In the genomic region with DNA sequence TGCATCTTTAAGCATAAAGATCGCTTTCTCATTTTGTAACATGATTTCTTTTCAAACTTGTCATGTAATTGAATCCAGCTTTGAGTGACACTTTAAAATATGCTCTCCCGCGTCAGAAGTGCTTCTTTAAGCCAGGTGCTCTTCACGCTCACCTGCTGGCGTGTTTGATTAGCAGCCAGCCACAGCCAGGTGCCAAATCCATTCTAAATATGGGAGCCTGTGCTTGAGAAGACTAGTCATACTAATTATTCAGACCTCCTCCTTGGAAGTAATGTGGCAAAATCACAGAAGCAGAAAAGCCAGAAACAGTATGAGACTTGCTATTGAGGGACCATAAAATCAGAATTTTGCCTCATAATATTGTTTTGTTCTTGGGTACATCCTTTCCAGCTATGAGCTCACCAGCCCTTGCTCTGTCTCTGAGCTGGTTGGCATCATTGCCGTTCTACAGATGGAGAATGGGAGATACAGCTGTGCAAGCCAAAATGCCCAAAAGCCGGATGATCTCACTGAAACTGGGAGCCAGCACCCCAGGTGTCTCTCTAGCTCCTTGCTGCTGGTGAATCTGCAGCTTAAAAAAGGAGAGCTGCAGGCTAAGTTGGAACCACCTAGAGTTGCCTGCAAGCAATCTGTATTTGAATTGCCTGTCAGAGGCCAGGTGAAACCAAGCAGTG, we compare ENCODE assay signal across 17 cellular contexts.
DNase-seq lines count a peak whose midpoint lies in the region; ATAC-seq lines count a peak whose summit lies in the region.
"Had no signal": no experiment of that assay in that cellular context is flagged by ENCODE, and none has a peak within 500 bp of the region (broad histone marks: within the 10 kb centered on the region; RNA-seq: fewer than 3 reads in every experiment).

No MANE protein-coding gene starts in this region.

- peaks cover 16 to 19% of the 10 kb centered on the region in 2 donors for H3K27me3 Mint-ChIP-seq in T-cell

- H3K9me3 Mint-ChIP-seq in T-cell: no peaks in the 10 kb centered on the region
- H3K9me3 Mint-ChIP-seq: activated CD4-positive, alpha-beta T cell treated with anti-CD3 and anti-CD28 coated beads, Interleukin-2, amount 10 ng/mL, durations not matched to agents 7 days and 5 days; CD14-positive monocyte; central memory CD8-positive, alpha-beta T cell; neural crest cell had no signal

- POLR2A ChIA-PET in T-cell (lab: Charles Lee): no interaction called here

- ATAC-seq in T-cell (replicated peaks in 1 of 4): no peak

- CTCF ChIA-PET in T-cell (lab: Charles Lee): no interaction called here

- no peak overlapping the region for H3K4me3 Mint-ChIP-seq in T-cell
- H3K4me3 Mint-ChIP-seq: activated CD4-positive, alpha-beta T cell treated with anti-CD3 and anti-CD28 coated beads, Interleukin-2, amount 10 ng/mL, durations not matched to agents 7 days and 5 days; CD14-positive monocyte; central memory CD8-positive, alpha-beta T cell; neural crest cell had no signal

- H3K36me3 Mint-ChIP-seq in T-cell: no peaks in the 10 kb centered on the region
- H3K36me3 Mint-ChIP-seq: CD14-positive monocyte had no signal

- DNase-seq in NCI-H1092 (lab: John Stamatoyannopoulos, UW) (peak; percentile 75), NCI-H345 (lab: John Stamatoyannopoulos, UW) (peak; percentile 89), cerebellar nuclear complex (lab: John Stamatoyannopoulos, UW) (peak; percentile 66 to 79), renal cortical epithelial cell (ENCODE audit: low read depth) (peak; percentile 45), GM19238 (ENCODE audit: insufficient read length, low spot score) (no peak), HPDE6-E6E7 (ENCODE audit: extremely low spot score) (no peak), T-cell (no peak)
- DNase-seq in activated effector memory CD4-positive, alpha-beta T cell treated with anti-CD3 and anti-CD28 coated beads, Interleukin-2, amount 50 U/mL, for 16 hours: no peak
- DNase-seq: activated CD4-positive, alpha-beta T cell treated with anti-CD3 and anti-CD28 coated beads, Interleukin-2, amount 10 ng/mL, durations not matched to agents 7 days and 5 days; activated gamma-delta T cell treated with Interleukin-2 at 50 U/mL for 16 hours; GM23248; kidney glomerular epithelial cell; NCI-H2227 treated with DMSO at 0.1 percent for 48 hours; stimulated activated CD4-positive, alpha-beta T cell treated with anti-CD3 and anti-CD28 coated beads, Interleukin-12 subunit alpha, Interleukin-12 subunit beta, amount 100 ng/mL, for 4 hours had no signal

- no peaks in the 10 kb centered on the region for H3K4me1 Mint-ChIP-seq in T-cell
- H3K4me1 Mint-ChIP-seq: activated CD4-positive, alpha-beta T cell treated with anti-CD3 and anti-CD28 coated beads, Interleukin-2, amount 10 ng/mL, durations not matched to agents 7 days and 5 days; CD14-positive monocyte; central memory CD8-positive, alpha-beta T cell; neural crest cell had no signal

- no peak overlapping the region for H3K27ac Mint-ChIP-seq in T-cell
- H3K27ac Mint-ChIP-seq: activated CD4-positive, alpha-beta T cell treated with anti-CD3 and anti-CD28 coated beads, Interleukin-2, amount 10 ng/mL, durations not matched to agents 7 days and 5 days; CD14-positive monocyte had no signal

Comparison
In these comparisons a context has a peak if more than half of its experiments do, and no peak if none do; other contexts are left out.
1. DNase-seq: peak in NCI-H1092 (single experiment), NCI-H345 (single experiment), cerebellar nuclear complex (2 of 2) and renal cortical epithelial cell (single experiment); none in activated effector memory CD4-positive, alpha-beta T cell treated with anti-CD3 and anti-CD28 coated beads, Interleukin-2, amount 50 U/mL, for 16 hours (single experiment), GM19238 (single experiment), HPDE6-E6E7 (single experiment) and T-cell (0 of 34).